ENCODE assay signal across 28 cellular contexts in genomic region chr1:74908131-74908530, GRCh38.
"Had no signal": no experiment of that assay in that cellular context is flagged by ENCODE, and none has a peak within 500 bp of the region (broad histone marks: within the 10 kb centered on the region; RNA-seq: fewer than 3 reads in every experiment).

No MANE protein-coding gene starts in this region.

- DNase-seq: colonic mucosa; cortex of kidney; dermis blood vessel endothelial cell; dorsolateral prefrontal cortex; effector CD4-positive, alpha-beta T cell; effector CD8-positive, alpha-beta T cell; effector memory CD4-positive, alpha-beta T cell; effector memory CD8-positive, alpha-beta T cell; endodermal cell; erythroblast; esophagus squamous epithelium; foreskin fibroblast; foreskin keratinocyte; foreskin melanocyte; gastrocnemius medialis; glutamatergic neuron; head of caudate nucleus; heart left ventricle; heart right ventricle had no signal

- H3K27me3 ChIP-seq: colonic mucosa, dorsolateral prefrontal cortex, esophagus muscularis mucosa, esophagus squamous epithelium, foreskin keratinocyte, gastrocnemius medialis, gastroesophageal sphincter, heart left ventricle, heart right ventricle had no signal

- ATAC-seq: effector memory CD8-positive, alpha-beta T cell; esophagus mucosa; foreskin keratinocyte; gastrocnemius medialis; gastroesophageal sphincter; heart left ventricle; heart right ventricle had no signal

- H3K36me3 ChIP-seq: colonic mucosa, esophagus muscularis mucosa, esophagus squamous epithelium, gastrocnemius medialis, gastroesophageal sphincter, heart left ventricle, heart right ventricle had no signal

- H3K4me3 ChIP-seq: colonic mucosa, coronary artery, dorsolateral prefrontal cortex, esophagus muscularis mucosa, esophagus squamous epithelium, gastrocnemius medialis, gastroesophageal sphincter, heart left ventricle, heart right ventricle had no signal

- H3K27ac ChIP-seq: colonic mucosa, coronary artery, dorsolateral prefrontal cortex, epithelial cell of prostate, esophagus muscularis mucosa, esophagus squamous epithelium, foreskin keratinocyte, gastrocnemius medialis, gastroesophageal sphincter, heart left ventricle, heart right ventricle had no signal

- H3K4me1 ChIP-seq: colonic mucosa, esophagus muscularis mucosa, esophagus squamous epithelium, foreskin keratinocyte, gastrocnemius medialis, gastroesophageal sphincter, heart left ventricle, heart right ventricle had no signal

- H3K9me3 ChIP-seq: colonic mucosa, esophagus muscularis mucosa, esophagus squamous epithelium, gastrocnemius medialis, gastroesophageal sphincter had no signal

- FAIRE-seq: colon, endometrium, endothelial cell of umbilical vein, frontal cortex had no signal
